In the genomic region with DNA sequence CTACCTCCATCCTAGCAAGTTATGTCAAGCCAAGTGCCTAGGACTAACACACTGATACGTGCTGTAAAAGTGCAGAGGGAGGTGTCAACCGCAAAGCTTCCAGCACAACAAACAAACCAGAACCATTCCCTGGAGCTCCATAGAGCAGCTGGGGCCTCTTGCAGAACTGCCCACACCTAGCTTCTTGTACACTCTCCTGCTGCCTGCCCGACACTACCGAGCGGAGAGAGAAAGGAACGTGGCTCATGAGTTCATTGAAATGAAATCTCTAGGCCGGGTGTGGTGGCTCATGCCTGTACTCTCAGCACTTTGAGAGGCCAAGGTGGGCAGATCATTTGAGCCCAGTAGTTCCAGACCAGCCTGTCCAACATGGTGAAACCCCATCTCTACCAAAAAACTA, we compare ENCODE assay signal across 19 cellular contexts.
DNase-seq lines count a peak whose midpoint lies in the region; ATAC-seq and TF ChIP-seq lines count a peak whose summit lies in the region.
"Had no signal": no experiment of that assay in that cellular context is flagged by ENCODE, and none has a peak within 500 bp of the region (broad histone marks: within the 10 kb centered on the region; RNA-seq: fewer than 3 reads in every experiment).

No MANE protein-coding gene starts in this region.

- H3K4me1 Mint-ChIP-seq in activated naive CD4-positive, alpha-beta T cell treated with anti-CD3 and anti-CD28 coated beads for 36 hours (ENCODE audit: low read depth): peaks cover 35% of the 10 kb centered on the region
- H3K4me1 Mint-ChIP-seq in T-helper 17 cell (peaks cover 33% of the 10 kb centered on the region), natural killer cell (peaks cover 80 to 81% of the 10 kb centered on the region in 2 donors)

- DNase-seq in activated naive CD4-positive, alpha-beta T cell treated with anti-CD3 and anti-CD28 coated beads for 36 hours: peak; percentile 2
- DNase-seq in activated naive CD4-positive, alpha-beta T cell treated with anti-CD3 and anti-CD28 coated beads, Interleukin-2, amount 50 U/mL, for 16 hours: no peak
- no peak for DNase-seq in T-helper 17 cell
- DNase-seq in natural killer cell: no peak
- peak; percentile 5 for DNase-seq in transverse colon
- no peak for DNase-seq in stimulated activated CD4-positive, alpha-beta T cell treated with anti-CD3 and anti-CD28 coated beads, Interleukin-4, amount 100 ng/mL, for 1 hour
- no peak for DNase-seq in cerebellum (ENCODE audit: low spot score)
- DNase-seq: C1 segment of cervical spinal cord, DMS79, KBM-7, MV-4-11, NCI-H187, NCI-H2227 treated with DMSO at 0.1 percent for 48 hours, NCI-H510A treated with DMSO at 0.1 percent for 48 hours, NCI-H774, OCI-M1, SIG-M5 had no signal

- intact Hi-C loops in activated naive CD4-positive, alpha-beta T cell treated with anti-CD3 and anti-CD28 coated beads for 36 hours (cut with micrococcal nuclease): no loop called here
- intact Hi-C loops in natural killer cell (cut with micrococcal nuclease): no loop called here
- intact Hi-C loops in transverse colon (cut with DNase I; ENCODE audit: low total_unique reads): no loop called here

- peaks cover 3 to 14% (median 6%) of the 10 kb centered on the region in 4 donors for H3K4me1 ChIP-seq in transverse colon
- H3K4me1 ChIP-seq: A549 had no signal

- CTCF ChIA-PET in activated naive CD4-positive, alpha-beta T cell treated with anti-CD3 and anti-CD28 coated beads for 36 hours (lab: Charles Lee): interaction anchor here (2.3 to 10.3 kb wide), 3 partner anchors 11 to 17 kb away, joined by 12 to 74 read pairs (median 17); no protein-coding TSS in a partner anchor

- WGBS in transverse colon (ENCODE audit: low coverage in 1 of 2), 2 donors: 88 to 93% methylated on average over 5 to 7 of the region's 7 CpGs

- no peak overlapping the region for H3K4me3 ChIP-seq in transverse colon
- H3K4me3 ChIP-seq: A549 had no signal

- no peak overlapping the region for H3K27ac ChIP-seq in transverse colon
- H3K27ac ChIP-seq: A549 had no signal

- H3K9me3 Mint-ChIP-seq in activated naive CD4-positive, alpha-beta T cell treated with anti-CD3 and anti-CD28 coated beads for 36 hours: no peaks in the 10 kb centered on the region
- H3K9me3 Mint-ChIP-seq in natural killer cell: no peaks in the 10 kb centered on the region

- in situ Hi-C loops in transverse colon (cut with MboI; ENCODE audit: low pct_ligation_motif_present in 1 of 4, low pct_unique_long_range_greater_than_20kb in 1 of 4, low sequenced_read_pairs in 3 of 4): no loop called here

- no peak overlapping the region for H3K27ac Mint-ChIP-seq in activated naive CD4-positive, alpha-beta T cell treated with anti-CD3 and anti-CD28 coated beads for 36 hours
- peak overlapping the region; percentile 11 for H3K27ac Mint-ChIP-seq in T-helper 17 cell
- peak overlapping the region; percentile 97 to 99 for H3K27ac Mint-ChIP-seq in natural killer cell

- no peak for TF ChIP-seq EP300 in transverse colon (IDR thresholded peaks at IDR 0.05; ENCODE audit: low read depth)

- TF ChIP-seq POLR2A in transverse colon (IDR thresholded peaks at IDR 0.05): no peak

- H3K36me3 ChIP-seq in transverse colon: no peaks in the 10 kb centered on the region

- H3K27me3 ChIP-seq in transverse colon: no peaks in the 10 kb centered on the region

- no peak overlapping the region for H3K4me3 Mint-ChIP-seq in activated naive CD4-positive, alpha-beta T cell treated with anti-CD3 and anti-CD28 coated beads for 36 hours
- H3K4me3 Mint-ChIP-seq in T-helper 17 cell: no peak overlapping the region
- peak overlapping the region; percentile 96 for H3K4me3 Mint-ChIP-seq in natural killer cell

- ATAC-seq in T-helper 17 cell (no peak), natural killer cell (no peak)
- ATAC-seq: A549, HepG2 had no signal

- peaks cover 34% of the 10 kb centered on the region for H3K36me3 Mint-ChIP-seq in activated naive CD4-positive, alpha-beta T cell treated with anti-CD3 and anti-CD28 coated beads for 36 hours (ENCODE audit: low read depth)
- H3K36me3 Mint-ChIP-seq in T-helper 17 cell (ENCODE audit: low read depth) (peaks cover 7% of the 10 kb centered on the region), natural killer cell (peaks cover 14% of the 10 kb centered on the region)

- H3K9me3 ChIP-seq in T-helper 17 cell (ENCODE audit: control insufficient read depth, low read length, poor library complexity, severe bottlenecking) (no peaks in the 10 kb centered on the region), transverse colon (no peaks in the 10 kb centered on the region)
- H3K9me3 ChIP-seq: A549 had no signal

- no peaks in the 10 kb centered on the region for H3K27me3 Mint-ChIP-seq in activated naive CD4-positive, alpha-beta T cell treated with anti-CD3 and anti-CD28 coated beads for 36 hours (ENCODE audit: low read depth)
- H3K27me3 Mint-ChIP-seq in T-helper 17 cell: no peaks in the 10 kb centered on the region
- H3K27me3 Mint-ChIP-seq in natural killer cell (ENCODE audit: low read depth in 2 of 2): no peaks in the 10 kb centered on the region

- TF ChIP-seq CTCF in natural killer cell (IDR thresholded peaks at IDR 0.05): no peak
- TF ChIP-seq CTCF in transverse colon (IDR thresholded peaks at IDR 0.05): no peak

Comparison
In these comparisons a context has a peak if more than half of its experiments do, and no peak if none do; other contexts are left out.
1. DNase-seq: peak in activated naive CD4-positive, alpha-beta T cell treated with anti-CD3 and anti-CD28 coated beads for 36 hours (single experiment) and transverse colon (single experiment); none in activated naive CD4-positive, alpha-beta T cell treated with anti-CD3 and anti-CD28 coated beads, Interleukin-2, amount 50 U/mL, for 16 hours (single experiment), T-helper 17 cell (0 of 3), natural killer cell (single experiment), stimulated activated CD4-positive, alpha-beta T cell treated with anti-CD3 and anti-CD28 coated beads, Interleukin-4, amount 100 ng/mL, for 1 hour (single experiment) and cerebellum (single experiment).